ENCODE assay signal across 27 cellular contexts in genomic region chr7:146681487-146681886, GRCh38.
"Had no signal": no experiment of that assay in that cellular context is flagged by ENCODE, and none has a peak within 500 bp of the region (broad histone marks: within the 10 kb centered on the region; RNA-seq: fewer than 3 reads in every experiment).

No MANE protein-coding gene starts in this region.

- H3K9me3 ChIP-seq: stomach, suprapubic skin, testis, thoracic aorta, thyroid gland, tibial artery, tibial nerve, transverse colon, upper lobe of left lung, upper lobe of right lung, uterus, vagina had no signal

- H3K27me3 ChIP-seq: stomach, suprapubic skin, testis, thyroid gland, tibial artery, tibial nerve, transverse colon, upper lobe of left lung, upper lobe of right lung, uterus, vagina had no signal

- ATAC-seq: stimulated activated effector memory CD8-positive, alpha-beta T cell treated with anti-CD3 and anti-CD28 coated beads, Interleukin-12 subunit alpha, Interleukin-12 subunit beta, amount 100 ng/mL, for 72 hours; stimulated activated memory B cell treated with anti-CD40 and anti-IgM and Interleukin-4, amounts not matched to agents 10 μg/mL and 1 μg/mL and 100 μg/mL, for 72 hours; stimulated activated naive B cell treated with anti-CD40 and anti-IgM and Interleukin-4, amounts not matched to agents 10 μg/mL and 1 μg/mL and 100 μg/mL, for 72 hours; stimulated activated naive CD8-positive, alpha-beta T cell treated with anti-CD3 and anti-CD28 coated beads, Interleukin-15, amount 100 ng/mL, for 72 hours; stimulated activated naive CD8-positive, alpha-beta T cell treated with anti-CD3 and anti-CD28 coated beads, Interleukin-15, Interleukin-2, amounts not matched to agents 100 U/mL and 50 U/mL, for 24 hours; upper lobe of right lung had no signal

- FAIRE-seq: urothelium cell line had no signal

- H3K36me3 ChIP-seq: stomach, suprapubic skin, thoracic aorta, thyroid gland, tibial artery, tibial nerve, transverse colon, upper lobe of left lung, upper lobe of right lung, uterus, vagina had no signal

- DNase-seq: stimulated activated CD4-positive, alpha-beta T cell treated with anti-CD3 and anti-CD28 coated beads, Interleukin-2, amount 100 ng/mL, for 48 hours; stimulated activated CD4-positive, alpha-beta T cell treated with anti-CD3 and anti-CD28 coated beads, Interleukin-4, amount 100 ng/mL, for 1 hour; stimulated activated CD4-positive, alpha-beta T cell treated with anti-CD3 and anti-CD28 coated beads, Interleukin-4, amount 100 ng/mL, for 24 hours; stimulated activated CD4-positive, alpha-beta T cell treated with anti-CD3 and anti-CD28 coated beads, Interleukin-4, amount 100 ng/mL, for 4 hours; stimulated activated CD8-positive, alpha-beta memory T cell treated with anti-CD3 and anti-CD28 coated beads, Interleukin-4, amount 100 ng/mL, for 48 hours; stimulated activated naive B cell treated with anti-CD40 and anti-IgM and Interleukin-4, amounts not matched to agents 10 μg/mL and 1 μg/mL and 100 μg/mL, for 72 hours; stimulated activated naive CD4-positive, alpha-beta T cell; stimulated activated naive CD4-positive, alpha-beta T cell treated with Interleukin-2 at 50 U/mL for 16 hours; stimulated activated naive CD8-positive, alpha-beta T cell treated with anti-CD3 and anti-CD28 coated beads, Interleukin-15, amount 100 ng/mL, for 72 hours; stimulated activated naive CD8-positive, alpha-beta T cell treated with anti-CD3 and anti-CD28 coated beads, Interleukin-15, Interleukin-2, amounts not matched to agents 100 U/mL and 50 U/mL, for 24 hours; stomach; substantia nigra; testis; thyroid gland; tibial artery; transverse colon; trophoblast cell; upper lobe of left lung; upper lobe of right lung; uterus had no signal

- H3K4me3 ChIP-seq: stomach, suprapubic skin, testis, thoracic aorta, thyroid gland, tibial artery, tibial nerve, transverse colon, upper lobe of left lung, upper lobe of right lung, uterus, vagina had no signal

- H3K27ac ChIP-seq: stomach, suprapubic skin, testis, thoracic aorta, thyroid gland, tibial artery, tibial nerve, transverse colon, upper lobe of left lung, upper lobe of right lung, uterus, vagina had no signal

- H3K4me1 ChIP-seq: stomach, suprapubic skin, testis, thyroid gland, tibial artery, tibial nerve, transverse colon, upper lobe of left lung, upper lobe of right lung, uterus, vagina had no signal
